8 cellular contexts compared by ENCODE assay signal in the genomic region with DNA sequence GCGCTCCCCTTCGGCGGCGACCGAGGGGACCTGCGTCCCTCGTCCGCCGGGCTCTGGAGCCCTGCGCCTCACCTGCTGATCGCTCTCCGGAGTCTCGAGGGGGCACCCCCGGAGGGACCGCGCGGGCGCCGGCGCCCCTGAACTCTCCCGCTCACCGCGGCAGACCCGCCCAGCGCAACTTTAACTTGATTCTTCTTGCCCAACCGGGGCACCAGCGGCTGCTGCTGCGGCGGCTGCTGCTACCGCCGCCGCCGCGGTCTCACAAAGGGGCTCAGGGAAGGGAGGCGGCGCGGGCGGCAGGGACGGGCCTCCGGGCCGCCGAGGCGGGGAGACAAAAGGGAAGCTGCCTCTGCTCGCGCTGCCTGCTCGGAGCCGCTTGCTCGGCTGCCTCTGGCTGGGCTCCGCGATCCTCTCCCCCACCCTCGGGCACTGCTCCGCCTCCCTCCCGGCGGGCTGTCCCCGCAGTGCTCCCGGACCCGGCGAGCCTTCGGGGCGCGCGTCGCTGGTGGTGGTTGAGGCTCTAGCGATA. TPM values are rescaled to one million over a fixed set of nuclear protein-coding genes. Genes with fewer than 3 reads are reported as not detected.
A peak's percentile ranks its signal among the peaks of the same experiment; 100 is the strongest.
DNase-seq lines count a peak whose midpoint lies in the region; ATAC-seq lines count a peak whose summit lies in the region.

PPM1L (plus strand) TSS at position 456 of the 529 bp plus-strand sequence.

- peaks cover 19 to 25% of the 10 kb centered on the region in 2 donors for H3K27me3 Mint-ChIP-seq in stimulated activated naive B cell treated with anti-CD40 and anti-IgM and Interleukin-4, amounts not matched to agents 10 μg/mL and 1 μg/mL and 100 μg/mL, for 72 hours

- H3K27ac ChIP-seq in epithelial cell of prostate = peak within 1 kb of the TSS; percentile 71

- ATAC-seq in GM18520 (IDR thresholded peaks at IDR 0.05; ENCODE audit: unreplicated experiment) (peak; percentile 33), HG03064 (IDR thresholded peaks at IDR 0.05; ENCODE audit: low read depth, unreplicated experiment) (peak; percentile 47)
- peak; percentile 53 to 56 for ATAC-seq in stimulated activated naive B cell treated with anti-CD40 and anti-IgM and Interleukin-4, amounts not matched to agents 10 μg/mL and 1 μg/mL and 100 μg/mL, for 72 hours (replicated peaks)

- H3K4me1 Mint-ChIP-seq in stimulated activated naive B cell treated with anti-CD40 and anti-IgM and Interleukin-4, amounts not matched to agents 10 μg/mL and 1 μg/mL and 100 μg/mL, for 72 hours = peaks cover 17 to 31% of the 10 kb centered on the region in 2 donors

- H3K36me3 Mint-ChIP-seq in stimulated activated naive B cell treated with anti-CD40 and anti-IgM and Interleukin-4, amounts not matched to agents 10 μg/mL and 1 μg/mL and 100 μg/mL, for 72 hours = no peaks in the 10 kb centered on the region

- no peaks in the 10 kb centered on the region for H3K9me3 Mint-ChIP-seq in stimulated activated naive B cell treated with anti-CD40 and anti-IgM and Interleukin-4, amounts not matched to agents 10 μg/mL and 1 μg/mL and 100 μg/mL, for 72 hours

- DNase-seq in AG08396 (ENCODE audit: low spot score) (peak; percentile 54), NCI-H460 (ENCODE audit: extremely low read depth, low read depth) (peak; percentile 2), epithelial cell of prostate (ENCODE audit: low read depth, low spot score) (no peak), mucosa of gallbladder (ENCODE audit: low spot score) (peak; percentile 40)
- DNase-seq in activated CD8-positive, alpha-beta memory T cell treated with anti-CD3 and anti-CD28 coated beads, Interleukin-2, amount 50 U/mL, for 48 hours = peak; percentile 79
- peak; percentile 64 for DNase-seq in stimulated activated naive B cell treated with anti-CD40 and anti-IgM and Interleukin-4, amounts not matched to agents 10 μg/mL and 1 μg/mL and 100 μg/mL, for 72 hours

- H3K4me3 Mint-ChIP-seq in stimulated activated naive B cell treated with anti-CD40 and anti-IgM and Interleukin-4, amounts not matched to agents 10 μg/mL and 1 μg/mL and 100 μg/mL, for 72 hours = peak within 1 kb of the TSS; percentile 95 to 99

- peak within 1 kb of the TSS; percentile 99 for H3K27ac Mint-ChIP-seq in stimulated activated naive B cell treated with anti-CD40 and anti-IgM and Interleukin-4, amounts not matched to agents 10 μg/mL and 1 μg/mL and 100 μg/mL, for 72 hours

RNA-seq across cellular contexts. Expression of gene PPM1L, which starts in this region (rescaled TPM):
- total RNA-seq in NCI-H460 (2014; rRNA removed; shearing (Covaris generic)) = 0.32 and 0.79 TPM in 2 replicates
- polyA plus RNA-seq in NCI-H460 (2014; cell fraction: nucleus; rRNA removed) = 0.16 and 0.50 TPM in 2 replicates
- total RNA-seq in mucosa of gallbladder = 79.5 TPM

Comparison
In these comparisons a context has a peak if more than half of its experiments do, and no peak if none do; other contexts are left out.
1. RNA of gene PPM1L (total RNA-seq): 79.5 TPM in mucosa of gallbladder (single experiment); 0.32 to 0.79 TPM in NCI-H460; every median in the first group is over 10 times any median in the second.
2. Peak in DNase-seq in NCI-H460; RNA of the gene not detected or under 1 TPM.
3. Peak in every context shown above with its lines, with median percentiles within 50 percentile points of each other: ATAC-seq.